ENCODE assay signal across 8 cellular contexts in the genomic region with DNA sequence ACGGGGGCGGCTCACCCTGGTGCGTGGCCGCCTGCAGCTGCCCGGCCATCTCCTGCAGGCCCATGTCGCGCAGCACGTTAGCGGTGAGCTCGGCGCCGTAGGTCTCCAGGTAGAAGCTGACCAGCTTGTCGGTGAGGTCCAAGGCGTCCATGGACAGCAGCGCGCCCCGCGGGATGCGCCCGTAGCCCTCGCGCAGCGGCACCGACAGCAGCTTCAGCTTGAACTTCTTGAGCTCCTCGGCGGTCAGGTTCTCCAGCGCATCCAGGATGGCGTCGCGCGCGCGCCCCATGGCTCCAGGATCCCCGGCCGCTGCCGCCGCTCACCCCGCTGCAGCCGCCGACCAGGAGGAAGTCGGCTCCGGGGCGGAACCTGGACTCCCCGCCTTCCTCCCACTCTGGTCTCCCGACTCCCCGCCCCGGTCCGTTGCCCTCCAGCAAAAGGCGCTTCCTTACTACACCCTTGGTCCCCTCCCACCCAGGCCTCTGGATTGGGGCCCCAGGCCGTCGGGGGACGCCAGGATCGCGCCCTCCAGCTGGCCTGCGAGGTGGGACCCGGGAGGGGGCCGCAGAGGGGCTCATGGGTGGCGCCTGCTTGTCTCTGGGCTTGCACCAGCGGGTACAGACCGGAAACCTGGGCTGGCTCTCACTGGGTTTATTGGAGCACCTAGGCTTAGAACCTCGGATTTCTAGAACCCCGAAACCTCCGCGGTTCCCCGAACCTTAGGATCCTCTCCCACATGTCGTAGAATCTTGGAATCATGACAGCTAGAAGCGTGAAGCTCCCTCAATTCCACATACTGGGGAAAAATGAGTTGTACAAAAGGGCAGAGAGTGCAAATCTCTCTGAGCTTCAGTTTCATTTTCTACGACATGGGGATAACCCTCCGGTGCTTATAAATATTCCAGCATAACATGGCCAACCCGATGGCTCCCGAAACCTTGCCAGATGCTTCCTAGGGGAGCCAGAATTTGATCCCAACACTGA. TPM values are rescaled to one million over a fixed set of nuclear protein-coding genes. Genes with fewer than 3 reads are reported as not detected.
DNase-seq lines count a peak whose midpoint lies in the region; ATAC-seq and TF ChIP-seq lines count a peak whose summit lies in the region.

A gene (minus strand): TSS at position 359 of the 984 bp plus-strand sequence. CDS start 70 bp downstream, at position 289.

- H3K27ac Mint-ChIP-seq in T-helper 1 cell treated with Interleukin-12 subunit alpha and Interleukin-12 subunit beta and Interleukin-4 antibody, amounts not matched to agents 30 μg/mL and 1 μg/mL, for 36 hours, result peak within 1 kb of the TSS; percentile 79

- intact Hi-C loops in mucosa of descending colon (cut with DNase I, micrococcal nuclease) (no loop called here), uterus (cut with DNase I; ENCODE audit: low total_unique reads) (no loop called here)

- H3K27ac ChIP-seq in uterus, result peak within 1 kb of the TSS; percentile 41 to 60

- H3K9me3 Mint-ChIP-seq in T-helper 1 cell treated with Interleukin-12 subunit alpha and Interleukin-12 subunit beta and Interleukin-4 antibody, amounts not matched to agents 30 μg/mL and 1 μg/mL, for 36 hours, result no peaks in the 10 kb centered on the region

- H3K9me3 ChIP-seq in mucosa of descending colon (no peaks in the 10 kb centered on the region), uterus (no peaks in the 10 kb centered on the region)

- TF ChIP-seq POLR2A in uterus (IDR thresholded peaks at IDR 0.05), result peak in 1 of 2 donors; percentile 12

- H3K36me3 Mint-ChIP-seq in T-helper 1 cell treated with Interleukin-12 subunit alpha and Interleukin-12 subunit beta and Interleukin-4 antibody, amounts not matched to agents 30 μg/mL and 1 μg/mL, for 36 hours (ENCODE audit: low read depth), result peaks cover 22% of the 10 kb centered on the region

- H3K36me3 ChIP-seq in mucosa of descending colon (ENCODE audit: low read depth) (no peaks in the 10 kb centered on the region), uterus (no peaks in the 10 kb centered on the region)

- TF ChIP-seq CTCF in epithelial cell of esophagus (IDR thresholded peaks at IDR 0.05; ENCODE audit: insufficient read depth, low read depth, low read length, missing control alignments) (no peak), mucosa of descending colon (IDR thresholded peaks at IDR 0.05) (no peak), uterus (IDR thresholded peaks at IDR 0.05) (no peak)

- peaks cover 6% of the 10 kb centered on the region for H3K27me3 Mint-ChIP-seq in T-helper 1 cell treated with Interleukin-12 subunit alpha and Interleukin-12 subunit beta and Interleukin-4 antibody, amounts not matched to agents 30 μg/mL and 1 μg/mL, for 36 hours (ENCODE audit: low read depth)

- peak; percentile 33 for DNase-seq in activated naive CD4-positive, alpha-beta T cell treated with Interleukin-2 at 50 U/mL for 16 hours
- no peak for DNase-seq in activated naive CD4-positive, alpha-beta T cell treated with anti-CD3 and anti-CD28 coated beads, Interleukin-2, amount 50 U/mL, for 16 hours
- peak; percentile 49 for DNase-seq in epithelial cell of esophagus (ENCODE audit: low read depth)
- peak; percentile 79 to 88 (median 87) for DNase-seq in mucosa of descending colon
- DNase-seq in uterus, result peak; percentile 38 to 48
- no peak for DNase-seq in dedifferentiated amniotic fluid mesenchymal stem cell (ENCODE audit: extremely low spot score)

- peak within 1 kb of the TSS; percentile 88 for H3K4me3 Mint-ChIP-seq in T-helper 1 cell treated with Interleukin-12 subunit alpha and Interleukin-12 subunit beta and Interleukin-4 antibody, amounts not matched to agents 30 μg/mL and 1 μg/mL, for 36 hours

- peaks cover 50% of the 10 kb centered on the region for H3K4me1 Mint-ChIP-seq in T-helper 1 cell treated with Interleukin-12 subunit alpha and Interleukin-12 subunit beta and Interleukin-4 antibody, amounts not matched to agents 30 μg/mL and 1 μg/mL, for 36 hours (ENCODE audit: low read depth)

- H3K4me1 ChIP-seq in mucosa of descending colon (ENCODE audit: low read depth) (peaks cover 22% of the 10 kb centered on the region), uterus (no peaks in the 10 kb centered on the region)

- H3K27me3 ChIP-seq in uterus, result no peaks in the 10 kb centered on the region

- peak; percentile 25 for ATAC-seq in HG03103 (IDR thresholded peaks at IDR 0.05; ENCODE audit: low read depth, unreplicated experiment)
- ATAC-seq in mucosa of descending colon, result peak; percentile 81

- H3K4me3 ChIP-seq in epithelial cell of esophagus (ENCODE audit: low read length) (peak within 1 kb of the TSS; percentile 56), mucosa of descending colon (peak within 1 kb of the TSS; percentile 72), uterus (peak within 1 kb of the TSS; percentile 50 to 56)

RNA-seq across cellular contexts. Expression of the gene that starts here (rescaled TPM):
- total RNA-seq in mucosa of descending colon (10 to 100 TPM; 39.2 to 63.4 (median 63.1) TPM), uterus (10 to 100 TPM; 12.7 to 87.1 (median 18.0) TPM)

Comparison
In these comparisons a context has a peak if more than half of its experiments do, and no peak if none do; other contexts are left out.
1. DNase-seq: peak in activated naive CD4-positive, alpha-beta T cell treated with Interleukin-2 at 50 U/mL for 16 hours (single experiment), epithelial cell of esophagus (single experiment), mucosa of descending colon (3 of 3) and uterus (2 of 2); none in activated naive CD4-positive, alpha-beta T cell treated with anti-CD3 and anti-CD28 coated beads, Interleukin-2, amount 50 U/mL, for 16 hours (single experiment) and dedifferentiated amniotic fluid mesenchymal stem cell (single experiment).
2. Peak in every context shown above with its lines, with median percentiles within 50 percentile points of each other: H3K4me3 ChIP-seq.